ENCODE assay signal across 23 cellular contexts in genomic region chr19:32200312-32201038, GRCh38.
DNase-seq lines count a peak whose midpoint lies in the region; ATAC-seq and TF ChIP-seq lines count a peak whose summit lies in the region.
"Had no signal": no experiment of that assay in that cellular context is flagged by ENCODE, and none has a peak within 500 bp of the region (broad histone marks: within the 10 kb centered on the region; RNA-seq: fewer than 3 reads in every experiment).

No MANE protein-coding gene starts in this region.

- H3K27me3 Mint-ChIP-seq in activated CD8-positive, alpha-beta memory T cell treated with anti-CD3 and anti-CD28 coated beads, Interleukin-2, amount 10 ng/mL, durations not matched to agents 7 days and 5 days = no peaks in the 10 kb centered on the region

- ATAC-seq in lung (ENCODE audit: insufficient read depth, low FRiP score) = no peak
- ATAC-seq in left colon = no peak
- no peak for ATAC-seq in HG02642 (IDR thresholded peaks at IDR 0.05; ENCODE audit: poor library complexity, unreplicated experiment)
- ATAC-seq in activated CD8-positive, alpha-beta memory T cell treated with anti-CD3 and anti-CD28 coated beads, Interleukin-2, amount 10 ng/mL, durations not matched to agents 7 days and 5 days = no peak

- no peak overlapping the region for H3K27ac ChIP-seq in lung (ENCODE audit: low read depth in 1 of 2, low read length in 1 of 2)
- H3K27ac ChIP-seq: SJCRH30 had no signal

- CTCF ChIA-PET in activated CD8-positive, alpha-beta memory T cell treated with anti-CD3 and anti-CD28 coated beads, Interleukin-2, amount 10 ng/mL, durations not matched to agents 7 days and 5 days (lab: Charles Lee) = interaction anchor here (1.3 kb wide), 1 partner anchor 24 kb away, joined by 4 read pairs; no protein-coding TSS in a partner anchor

- DNase-seq in RKO (ENCODE audit: low spot score) (peak; percentile 8), head of caudate nucleus (peak in 33 of 42 donors; percentile 7 to 65 (median 42)), lung (ENCODE audit: low spot score) (peak; percentile 19), putamen (ENCODE audit: low spot score) (peak; percentile 5), left colon (no peak)
- DNase-seq in activated CD8-positive, alpha-beta memory T cell treated with anti-CD3 and anti-CD28 coated beads, Interleukin-2, amount 50 U/mL, for 48 hours = no peak
- no peak for DNase-seq in activated CD8-positive, alpha-beta memory T cell treated with anti-CD3 and anti-CD28 coated beads, Interleukin-2, amount 10 ng/mL, durations not matched to agents 7 days and 5 days
- DNase-seq: ACHN; AML-193; CD4-positive, alpha-beta T cell; EL; H7; IMR-90; Karpas-422; MG63; NCI-H1930; NCI-H2171; NCI-H446; NK-92 treated with Interleukin-12 subunit alpha and Interleukin-12 subunit beta, amount 100 ng/mL, for 24 hours; OCI-M1; RPMI8226; SJCRH30 had no signal

- peaks cover 10% of the 10 kb centered on the region for H3K4me1 Mint-ChIP-seq in activated CD8-positive, alpha-beta memory T cell treated with anti-CD3 and anti-CD28 coated beads, Interleukin-2, amount 10 ng/mL, durations not matched to agents 7 days and 5 days

- H3K9me3 ChIP-seq in lung (ENCODE audit: control insufficient read depth in 2 of 2, insufficient read depth in 1 of 2, low read length in 1 of 2) = peaks cover 0 to 4% of the 10 kb centered on the region in 2 donors
- H3K9me3 ChIP-seq: MG63, SJCRH30 had no signal

- no peaks in the 10 kb centered on the region for H3K36me3 ChIP-seq in lung (ENCODE audit: control insufficient read depth in 2 of 2, insufficient read depth in 2 of 2, low read length in 2 of 2)
- H3K36me3 ChIP-seq: MG63, SJCRH30 had no signal

- H3K27me3 ChIP-seq in lung (ENCODE audit: control insufficient read depth, insufficient read depth) = no peaks in the 10 kb centered on the region
- H3K27me3 ChIP-seq: SJCRH30 had no signal

- WGBS in lung, 2 donors = 84 to 92% methylated on average over 9 of the region's 9 CpGs

- H3K9me3 Mint-ChIP-seq in activated CD8-positive, alpha-beta memory T cell treated with anti-CD3 and anti-CD28 coated beads, Interleukin-2, amount 10 ng/mL, durations not matched to agents 7 days and 5 days (ENCODE audit: low read depth) = no peaks in the 10 kb centered on the region
- H3K9me3 Mint-ChIP-seq: CD4-positive, alpha-beta T cell had no signal

- no peaks in the 10 kb centered on the region for H3K36me3 Mint-ChIP-seq in activated CD8-positive, alpha-beta memory T cell treated with anti-CD3 and anti-CD28 coated beads, Interleukin-2, amount 10 ng/mL, durations not matched to agents 7 days and 5 days

- H3K27ac Mint-ChIP-seq in activated CD8-positive, alpha-beta memory T cell treated with anti-CD3 and anti-CD28 coated beads, Interleukin-2, amount 10 ng/mL, durations not matched to agents 7 days and 5 days = no peak overlapping the region
- H3K27ac Mint-ChIP-seq: CD4-positive, alpha-beta T cell had no signal

- no peak for TF ChIP-seq CTCF in lung (IDR thresholded peaks at IDR 0.05; ENCODE audit: control extremely low read depth, extremely low read depth)

- H3K4me3 ChIP-seq in lung = no peak overlapping the region
- H3K4me3 ChIP-seq: MG63, SJCRH30 had no signal

- intact Hi-C loops in head of caudate nucleus (cut with DNase I) = no loop called here
- intact Hi-C loops in left colon (cut with DNase I, micrococcal nuclease) = no loop called here

- H3K4me1 ChIP-seq in lung (ENCODE audit: control insufficient read depth in 2 of 2, insufficient read depth in 2 of 2, low read length in 2 of 2) = peaks cover 0 to 1% of the 10 kb centered on the region in 2 donors
- H3K4me1 ChIP-seq: SJCRH30 had no signal

- no peak overlapping the region for H3K4me3 Mint-ChIP-seq in activated CD8-positive, alpha-beta memory T cell treated with anti-CD3 and anti-CD28 coated beads, Interleukin-2, amount 10 ng/mL, durations not matched to agents 7 days and 5 days
- H3K4me3 Mint-ChIP-seq: CD4-positive, alpha-beta T cell had no signal

Comparison
In these comparisons a context has a peak if more than half of its experiments do, and no peak if none do; other contexts are left out.
1. DNase-seq: peak in RKO (single experiment), head of caudate nucleus (33 of 42), lung (single experiment) and putamen (single experiment); none in left colon (0 of 2), activated CD8-positive, alpha-beta memory T cell treated with anti-CD3 and anti-CD28 coated beads, Interleukin-2, amount 50 U/mL, for 48 hours (single experiment) and activated CD8-positive, alpha-beta memory T cell treated with anti-CD3 and anti-CD28 coated beads, Interleukin-2, amount 10 ng/mL, durations not matched to agents 7 days and 5 days (single experiment).